In the genomic region with DNA sequence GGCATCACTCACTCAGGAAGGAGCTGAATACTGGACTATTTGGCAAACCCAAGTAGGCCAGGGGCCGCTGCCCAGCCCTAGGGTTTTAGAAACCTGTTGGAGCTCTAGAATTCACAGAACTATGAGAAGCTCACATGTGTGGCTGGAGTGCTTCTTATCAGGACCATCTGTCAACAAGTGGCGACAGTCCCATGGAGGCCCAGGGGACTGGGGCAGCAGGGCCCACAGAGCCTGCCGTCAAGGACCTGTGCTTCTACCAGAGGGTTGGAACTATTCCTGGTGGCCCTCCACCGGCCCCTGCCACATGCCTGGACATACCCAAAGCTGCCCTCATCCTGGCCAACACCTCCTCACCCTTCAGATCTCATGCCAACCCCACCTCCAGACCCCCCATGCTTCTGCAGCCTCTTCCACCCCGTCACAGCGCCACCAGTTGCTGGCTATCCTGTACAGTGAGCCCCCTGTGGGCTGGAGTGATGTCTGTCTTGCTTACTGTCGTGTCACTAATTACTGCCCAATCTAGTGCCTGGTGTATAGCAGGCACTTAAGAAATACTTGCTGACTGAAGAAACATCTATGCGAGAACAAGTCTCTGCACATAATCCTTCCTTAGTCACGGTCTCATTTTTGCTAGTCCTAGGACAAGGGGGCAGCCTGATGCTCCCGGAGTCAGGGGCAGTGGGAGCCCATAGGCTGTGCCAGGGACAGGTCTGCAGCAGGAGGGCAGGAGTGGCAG, we compare ENCODE assay signal across 1 cellular context.
A peak's percentile ranks its signal among the peaks of the same experiment; 100 is the strongest.
TF ChIP-seq lines count a peak whose summit lies in the region.

No MANE protein-coding gene starts in this region.

TF ChIP-seq in K562, 482 proteins besides CTCF, POLR2A, EP300 and RAD21:
- TF ChIP-seq ZNF586 (CRISPR knock-in tag; conservative IDR thresholded peaks at IDR 0.05) (no peak), ZMIZ1 (IDR thresholded peaks at IDR 0.05; ENCODE audit: low read depth in 2 of 2, low read length in 2 of 2) (no peak), MEIS2 (IDR thresholded peaks at IDR 0.05; ENCODE audit: partially characterized antibody) (peak; percentile 48), FOXA3 (CRISPR knock-in tag; conservative IDR thresholded peaks at IDR 0.05 in 1 of 2, IDR thresholded peaks at IDR 0.05 in 1 of 2) (peak in 1 of 2 experiments; percentile 72; a peak in 2 of 4 replicates)
- TF ChIP-seq, protein P1, sequence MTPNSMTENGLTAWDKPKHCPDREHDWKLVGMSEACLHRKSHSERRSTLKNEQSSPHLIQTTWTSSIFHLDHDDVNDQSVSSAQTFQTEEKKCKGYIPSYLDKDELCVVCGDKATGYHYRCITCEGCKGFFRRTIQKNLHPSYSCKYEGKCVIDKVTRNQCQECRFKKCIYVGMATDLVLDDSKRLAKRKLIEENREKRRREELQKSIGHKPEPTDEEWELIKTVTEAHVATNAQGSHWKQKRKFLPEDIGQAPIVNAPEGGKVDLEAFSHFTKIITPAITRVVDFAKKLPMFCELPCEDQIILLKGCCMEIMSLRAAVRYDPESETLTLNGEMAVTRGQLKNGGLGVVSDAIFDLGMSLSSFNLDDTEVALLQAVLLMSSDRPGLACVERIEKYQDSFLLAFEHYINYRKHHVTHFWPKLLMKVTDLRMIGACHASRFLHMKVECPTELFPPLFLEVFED (CRISPR knock-in tag; conservative IDR thresholded peaks at IDR 0.05) = no peak
- TF ChIP-seq, protein P2, sequence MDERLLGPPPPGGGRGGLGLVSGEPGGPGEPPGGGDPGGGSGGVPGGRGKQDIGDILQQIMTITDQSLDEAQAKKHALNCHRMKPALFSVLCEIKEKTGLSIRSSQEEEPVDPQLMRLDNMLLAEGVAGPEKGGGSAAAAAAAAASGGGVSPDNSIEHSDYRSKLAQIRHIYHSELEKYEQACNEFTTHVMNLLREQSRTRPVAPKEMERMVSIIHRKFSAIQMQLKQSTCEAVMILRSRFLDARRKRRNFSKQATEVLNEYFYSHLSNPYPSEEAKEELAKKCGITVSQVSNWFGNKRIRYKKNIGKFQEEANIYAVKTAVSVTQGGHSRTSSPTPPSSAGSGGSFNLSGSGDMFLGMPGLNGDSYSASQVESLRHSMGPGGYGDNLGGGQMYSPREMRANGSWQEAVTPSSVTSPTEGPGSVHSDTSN (CRISPR knock-in tag; IDR thresholded peaks at IDR 0.05; ENCODE audit: low read depth) = no peak
- TF ChIP-seq, protein P2 (tag; conservative IDR thresholded peaks at IDR 0.05; ENCODE audit: low read depth) = 0 out of 2 replicates have a peak, but pooled peaks have one; percentile 15
